13 cellular contexts compared by ENCODE assay signal in the genomic region with DNA sequence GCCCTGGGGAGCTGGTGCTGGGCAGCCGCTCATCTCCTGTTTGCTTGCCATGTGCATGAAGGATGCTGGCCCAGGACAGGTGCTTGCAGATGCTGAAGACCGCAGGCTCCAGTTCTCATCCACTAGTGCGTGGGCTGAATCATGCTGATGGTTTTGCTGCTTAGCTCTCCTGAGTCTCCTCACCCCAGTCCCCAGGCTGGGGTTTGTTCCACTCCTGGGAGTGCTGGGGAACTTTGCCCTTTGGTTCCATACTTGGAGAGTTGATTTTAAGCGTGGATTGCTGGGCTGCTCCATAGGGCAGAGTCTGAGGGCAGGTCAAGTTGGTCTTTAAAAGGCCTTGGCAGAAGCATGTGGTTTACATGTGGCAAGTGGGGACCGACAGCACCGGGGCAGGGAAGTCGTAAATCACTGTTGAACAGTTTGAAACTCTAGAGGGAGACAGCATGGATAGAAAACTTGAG. TPM values are rescaled to one million over a fixed set of nuclear protein-coding genes. Genes with fewer than 3 reads are reported as not detected.
DNase-seq lines count a peak whose midpoint lies in the region; ATAC-seq and TF ChIP-seq lines count a peak whose summit lies in the region.
"Had no signal": no experiment of that assay in that cellular context is flagged by ENCODE, and none has a peak within 500 bp of the region (broad histone marks: within the 10 kb centered on the region; RNA-seq: fewer than 3 reads in every experiment).

No MANE protein-coding gene starts in this region.

- TF ChIP-seq CTCF in activated CD8-positive, alpha-beta T cell treated with anti-CD3 and anti-CD28 coated beads for 36 hours (IDR thresholded peaks at IDR 0.05), result no peak
- no peak for TF ChIP-seq CTCF in lung (IDR thresholded peaks at IDR 0.05; ENCODE audit: control extremely low read depth, extremely low read depth)
- no peak for TF ChIP-seq CTCF in left lung (IDR thresholded peaks at IDR 0.05)

- no peak for DNase-seq in HEK293T (ENCODE audit: extremely low spot score)
- peak; percentile 46 for DNase-seq in activated CD8-positive, alpha-beta T cell treated with anti-CD3 and anti-CD28 coated beads for 36 hours
- DNase-seq in lung (ENCODE audit: low spot score), result no peak
- no peak for DNase-seq in left lung
- no peak for DNase-seq in NCI-H2081 (lab: John Stamatoyannopoulos, UW)
- DNase-seq: DMS79 treated with DMSO at 0.1 percent for 48 hours; NCI-H524 treated with DMSO at 0.1 percent for 48 hours; stimulated activated CD4-positive, alpha-beta T cell treated with anti-CD3 and anti-CD28 coated beads, Interleukin-4, amount 100 ng/mL, for 4 hours; T-helper 9 cell had no signal

- H3K4me1 Mint-ChIP-seq in activated CD8-positive, alpha-beta T cell treated with anti-CD3 and anti-CD28 coated beads for 36 hours (ENCODE audit: low read depth), result peaks cover 46% of the 10 kb centered on the region

- 42 to 52% methylated on average over 7 of the region's 7 CpGs for WGBS in lung, 2 donors

- no peaks in the 10 kb centered on the region for H3K27me3 ChIP-seq in BLaER1 treated with 17β-estradiol and CSF1 and Interleukin-3, amounts not matched to agents 10 nM and 100 nM
- no peaks in the 10 kb centered on the region for H3K27me3 ChIP-seq in lung (ENCODE audit: control insufficient read depth, insufficient read depth)
- H3K27me3 ChIP-seq in left lung, result no peaks in the 10 kb centered on the region
- H3K27me3 ChIP-seq: adrenal gland had no signal

- H3K4me3 ChIP-seq in BLaER1 treated with 17β-estradiol and CSF1 and Interleukin-3, amounts not matched to agents 10 nM and 100 nM, result no peak overlapping the region
- no peak overlapping the region for H3K4me3 ChIP-seq in lung
- H3K4me3 ChIP-seq in left lung, result no peak overlapping the region
- H3K4me3 ChIP-seq: adrenal gland had no signal

- no peak for ATAC-seq in activated CD8-positive, alpha-beta T cell treated with anti-CD3 and anti-CD28 coated beads for 36 hours
- ATAC-seq in lung (ENCODE audit: insufficient read depth, low FRiP score), result no peak
- ATAC-seq in left lung, result no peak
- no peak for ATAC-seq in HG03025 (IDR thresholded peaks at IDR 0.05; ENCODE audit: low FRiP score, unreplicated experiment)
- no peak for ATAC-seq in GM19324 (IDR thresholded peaks at IDR 0.05; ENCODE audit: low FRiP score, unreplicated experiment)

- peak overlapping the region in 3 of 11 experiments; percentile 7 to 78 (median 12); a peak in 1 of 22 replicates for H3K27ac ChIP-seq in BLaER1 treated with 17β-estradiol and CSF1 and Interleukin-3, amounts not matched to agents 10 nM and 100 nM
- H3K27ac ChIP-seq in lung (ENCODE audit: low read depth in 1 of 2, low read length in 1 of 2), result peak overlapping the region; percentile 32 to 86
- peak overlapping the region in 1 of 2 donors; percentile 41 for H3K27ac ChIP-seq in left lung

- peaks cover 0 to 40% (median 13%) of the 10 kb centered on the region in 11 experiments; a peak in 10 of 22 replicates for H4K20me1 ChIP-seq in BLaER1 treated with 17β-estradiol and CSF1 and Interleukin-3, amounts not matched to agents 10 nM and 100 nM

- H3K27me3 Mint-ChIP-seq in activated CD8-positive, alpha-beta T cell treated with anti-CD3 and anti-CD28 coated beads for 36 hours, result no peaks in the 10 kb centered on the region

- H3K36me3 Mint-ChIP-seq in activated CD8-positive, alpha-beta T cell treated with anti-CD3 and anti-CD28 coated beads for 36 hours (ENCODE audit: low read depth), result peaks cover 12% of the 10 kb centered on the region

- no peaks in the 10 kb centered on the region for H3K9me3 Mint-ChIP-seq in activated CD8-positive, alpha-beta T cell treated with anti-CD3 and anti-CD28 coated beads for 36 hours

- CTCF ChIA-PET in HEK293T (lab: Yijun Ruan, JAX), result no interaction called here
- CTCF ChIA-PET in activated CD8-positive, alpha-beta T cell treated with anti-CD3 and anti-CD28 coated beads for 36 hours (lab: Charles Lee), result interaction anchor here (0.7 to 1.0 kb wide), 2 partner anchors 38 to 111 kb away, joined by 3 read pairs; no protein-coding TSS in a partner anchor

- peak overlapping the region in 10 of 11 experiments; percentile 22 to 85 (median 74); a peak in 15 of 22 replicates for H3K4me2 ChIP-seq in BLaER1 treated with 17β-estradiol and CSF1 and Interleukin-3, amounts not matched to agents 10 nM and 100 nM

- H3K9ac ChIP-seq in BLaER1 treated with 17β-estradiol and CSF1 and Interleukin-3, amounts not matched to agents 10 nM and 100 nM, result no peak overlapping the region

- H3K4me1 ChIP-seq in BLaER1 treated with 17β-estradiol and CSF1 and Interleukin-3, amounts not matched to agents 10 nM and 100 nM, result peaks cover 46 to 80% (median 74%) of the 10 kb centered on the region in 10 experiments
- H3K4me1 ChIP-seq in lung (ENCODE audit: control insufficient read depth in 2 of 2, insufficient read depth in 2 of 2, low read length in 2 of 2), result peaks cover 9 to 12% of the 10 kb centered on the region in 2 donors
- peaks cover 7 to 13% of the 10 kb centered on the region in 2 donors for H3K4me1 ChIP-seq in left lung

- peak overlapping the region; percentile 73 for H3K4me3 Mint-ChIP-seq in activated CD8-positive, alpha-beta T cell treated with anti-CD3 and anti-CD28 coated beads for 36 hours

- peak overlapping the region; percentile 83 for H3K27ac Mint-ChIP-seq in activated CD8-positive, alpha-beta T cell treated with anti-CD3 and anti-CD28 coated beads for 36 hours

- intact Hi-C loops in activated CD8-positive, alpha-beta T cell treated with anti-CD3 and anti-CD28 coated beads for 36 hours (cut with micrococcal nuclease), result loop anchor here (10.0 kb wide), 1 partner anchor 161 kb away; the partner anchor contains the start of gene NCAPG2
- intact Hi-C loops in left lung (cut with DNase I), result no loop called here

- POLR2A ChIA-PET in HEK293T (lab: Yijun Ruan, JAX), result no interaction called here
- POLR2A ChIA-PET in activated CD8-positive, alpha-beta T cell treated with anti-CD3 and anti-CD28 coated beads for 36 hours (lab: Charles Lee), result interaction anchor here (1.2 kb wide), 1 partner anchor 18 kb away, joined by 3 read pairs; no protein-coding TSS in a partner anchor

- H3K9me3 ChIP-seq in BLaER1 treated with 17β-estradiol and CSF1 and Interleukin-3, amounts not matched to agents 10 nM and 100 nM (replicated peaks in 1 of 11), result peaks cover 0 to 6% (median 0%) of the 10 kb centered on the region in 11 experiments; a peak in 2 of 22 replicates
- H3K9me3 ChIP-seq in lung (ENCODE audit: control insufficient read depth in 2 of 2, insufficient read depth in 1 of 2, low read length in 1 of 2), result no peaks in the 10 kb centered on the region
- H3K9me3 ChIP-seq in left lung, result no peaks in the 10 kb centered on the region
- H3K9me3 ChIP-seq: adrenal gland had no signal

- peaks cover 0 to 10% (median 3%) of the 10 kb centered on the region in 11 experiments; a peak in 4 of 22 replicates for H3K36me3 ChIP-seq in BLaER1 treated with 17β-estradiol and CSF1 and Interleukin-3, amounts not matched to agents 10 nM and 100 nM
- H3K36me3 ChIP-seq in lung (ENCODE audit: control insufficient read depth in 2 of 2, insufficient read depth in 2 of 2, low read length in 2 of 2), result peaks cover 0 to 1% of the 10 kb centered on the region in 2 donors
- H3K36me3 ChIP-seq in left lung, result no peaks in the 10 kb centered on the region
- H3K36me3 ChIP-seq: adrenal gland had no signal

TF ChIP-seq in HEK293T, 16 proteins besides CTCF, POLR2A, EP300 and RAD21:
- TF ChIP-seq NFRKB (IDR thresholded peaks at IDR 0.05) (no peak), CTBP1 (IDR thresholded peaks at IDR 0.05; ENCODE audit: borderline replicate concordance) (no peak), L3MBTL2 (conservative IDR thresholded peaks at IDR 0.05) (peak; percentile 61), SP1 (IDR thresholded peaks at IDR 0.05) (no peak), FOXK2 (IDR thresholded peaks at IDR 0.05) (no peak), FOXA1 (IDR thresholded peaks at IDR 0.05) (no peak), BHLHE40 (IDR thresholded peaks at IDR 0.05; ENCODE audit: borderline replicate concordance) (no peak), ZNF384 (IDR thresholded peaks at IDR 0.05) (no peak), TARDBP (IDR thresholded peaks at IDR 0.05) (no peak), ELF4 (IDR thresholded peaks at IDR 0.05) (no peak), SUZ12 (IDR thresholded peaks at IDR 0.05) (no peak)
- TF ChIP-seq, protein P1, sequence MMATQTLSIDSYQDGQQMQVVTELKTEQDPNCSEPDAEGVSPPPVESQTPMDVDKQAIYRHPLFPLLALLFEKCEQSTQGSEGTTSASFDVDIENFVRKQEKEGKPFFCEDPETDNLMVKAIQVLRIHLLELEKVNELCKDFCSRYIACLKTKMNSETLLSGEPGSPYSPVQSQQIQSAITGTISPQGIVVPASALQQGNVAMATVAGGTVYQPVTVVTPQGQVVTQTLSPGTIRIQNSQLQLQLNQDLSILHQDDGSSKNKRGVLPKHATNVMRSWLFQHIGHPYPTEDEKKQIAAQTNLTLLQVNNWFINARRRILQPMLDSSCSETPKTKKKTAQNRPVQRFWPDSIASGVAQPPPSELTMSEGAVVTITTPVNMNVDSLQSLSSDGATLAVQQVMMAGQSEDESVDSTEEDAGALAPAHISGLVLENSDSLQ (IDR thresholded peaks at IDR 0.05), result peak; percentile 90

RNA-seq across cellular contexts. Expression of gene DYNC2I1, which starts 9.1 kb away (rescaled TPM):
- 10 to 100 TPM; 14.8 to 17.0 TPM for total RNA-seq in activated CD8-positive, alpha-beta T cell treated with anti-CD3 and anti-CD28 coated beads for 36 hours
- total RNA-seq in lung (10 to 100 TPM; 25.6 to 26.2 TPM), left lung (10 to 100 TPM; 10.8 to 17.3 TPM)
- 10 to 100 TPM; 10.3 to 14.0 TPM for polyA plus RNA-seq in lung

RNA-seq across cellular contexts. Expression of gene ESYT2, which starts 36.2 kb away (rescaled TPM):
- 10 to 100 TPM; 55.5 to 56.6 TPM for total RNA-seq in activated CD8-positive, alpha-beta T cell treated with anti-CD3 and anti-CD28 coated beads for 36 hours
- total RNA-seq in lung, result 10 to 100 TPM; 79.7 to 83.0 TPM
- 10 to 100 TPM; 16.4 to 36.2 TPM for polyA plus RNA-seq in lung
- 10 to 100 TPM; 69.7 to 75.7 TPM for total RNA-seq in left lung
